ENCODE assay signal across 8 cellular contexts in genomic region chr3:186806173-186807055, GRCh38. TPM values are rescaled to one million over a fixed set of nuclear protein-coding genes. Genes with fewer than 3 reads are reported as not detected.
DNase-seq lines count a peak whose midpoint lies in the region; ATAC-seq, FAIRE-seq and TF ChIP-seq lines count a peak whose summit lies in the region.

A gene with protein sequence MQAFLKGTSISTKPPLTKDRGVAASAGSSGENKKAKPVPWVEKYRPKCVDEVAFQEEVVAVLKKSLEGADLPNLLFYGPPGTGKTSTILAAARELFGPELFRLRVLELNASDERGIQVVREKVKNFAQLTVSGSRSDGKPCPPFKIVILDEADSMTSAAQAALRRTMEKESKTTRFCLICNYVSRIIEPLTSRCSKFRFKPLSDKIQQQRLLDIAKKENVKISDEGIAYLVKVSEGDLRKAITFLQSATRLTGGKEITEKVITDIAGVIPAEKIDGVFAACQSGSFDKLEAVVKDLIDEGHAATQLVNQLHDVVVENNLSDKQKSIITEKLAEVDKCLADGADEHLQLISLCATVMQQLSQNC (minus strand): TSS chr3:186806482. CDS start chr3:186804713, 1,769 bp downstream.

- H3K4me2 ChIP-seq in keratinocyte (ENCODE audit: control insufficient read depth, extremely low read depth, insufficient read depth, low read depth, low read length) = peak within 1 kb of the TSS; percentile 94

- H3K79me2 ChIP-seq in keratinocyte (ENCODE audit: control insufficient read depth, insufficient read depth, low read length) = peaks cover 20% of the 10 kb centered on the region

- peaks cover 0 to 16% of the 10 kb centered on the region in 2 experiments for H3K36me3 ChIP-seq in keratinocyte (ENCODE audit: control insufficient read depth in 2 of 2, extremely low read depth in 1 of 2, insufficient read depth in 2 of 2, low read length in 2 of 2)

- H3K4me3 ChIP-seq in AG04449 (ENCODE audit: low read depth, low read length) (peak within 1 kb of the TSS; percentile 89), keratinocyte (ENCODE audit: control insufficient read depth in 2 of 3, extremely low read depth in 1 of 3, insufficient read depth in 2 of 3, low read depth in 1 of 3, low read length in 3 of 3) (peak within 1 kb of the TSS; percentile 57 to 96 (median 74))

- H3K27ac ChIP-seq in keratinocyte (ENCODE audit: control insufficient read depth, insufficient read depth, low read length) = peak within 1 kb of the TSS; percentile 84

- DNase-seq in AG04449 (ENCODE audit: low read depth, low spot score) = no peak
- DNase-seq in NCI-H2227 treated with DMSO at 0.1 percent for 48 hours (lab: John Stamatoyannopoulos, UW) = peak; percentile 87
- DNase-seq in activated CD4-positive, CD25-positive, alpha-beta regulatory T cell (lab: John Stamatoyannopoulos, UW) = peak; percentile 65 to 75 (median 70)
- DNase-seq in central memory CD4-positive, alpha-beta T cell = peak; percentile 81
- no peak for DNase-seq in keratinocyte (ENCODE audit: low read depth, low spot score)
- DNase-seq in stimulated activated CD4-positive, alpha-beta T cell treated with anti-CD3 and anti-CD28 coated beads, Interleukin-12 subunit alpha, Interleukin-12 subunit beta, amount 100 ng/mL, for 48 hours (ENCODE audit: low read depth in 2 of 3, low spot score in 1 of 3) = peak; percentile 81 to 87 (median 82)

- peak; percentile 20 for FAIRE-seq in keratinocyte (lab: Jason Lieb, UNC)

- POLR2A ChIA-PET in AG04449 (lab: Yijun Ruan, JAX) = interaction anchor here (0.5 to 1.1 kb wide), 3 partner anchors 15 to 217 kb away, joined by 3 to 4 read pairs (median 3); no protein-coding TSS in a partner anchor

- peak within 1 kb of the TSS; percentile 86 for H3K9ac ChIP-seq in keratinocyte (ENCODE audit: control insufficient read depth, extremely low read depth, insufficient read depth, low read length)

- dilution Hi-C loops in keratinocyte (cut with MboI; ENCODE audit: extremely low pct_ligation_motif_present, low sequenced_read_pairs) = no loop called here

- no peaks in the 10 kb centered on the region for H3K9me3 ChIP-seq in keratinocyte (ENCODE audit: control insufficient read depth, low read depth, low read length)

- no peaks in the 10 kb centered on the region for H3K9me1 ChIP-seq in keratinocyte (ENCODE audit: control insufficient read depth, extremely low read depth, insufficient read depth, low read length)

- ATAC-seq in GM18909 (IDR thresholded peaks at IDR 0.05; ENCODE audit: poor library complexity, unreplicated experiment) = peak; percentile 95
- peak; percentile 89 for ATAC-seq in HG03135 (IDR thresholded peaks at IDR 0.05; ENCODE audit: unreplicated experiment)

- no peaks in the 10 kb centered on the region for H4K20me1 ChIP-seq in keratinocyte (ENCODE audit: control insufficient read depth, extremely low read depth, insufficient read depth, low read length)

- CTCF ChIA-PET in AG04449 (lab: Yijun Ruan, JAX) = interaction anchor here (1.4 to 5.8 kb wide), 5 partner anchors 12 to 362 kb away, joined by 6 to 31 read pairs (median 6); partner anchors contain the start of genes AHSG and RPL39L

- peaks cover 14% of the 10 kb centered on the region for H3K4me1 ChIP-seq in keratinocyte (ENCODE audit: control insufficient read depth, extremely low read depth, insufficient read depth, low read length)

- TF ChIP-seq CTCF in AG04449 (IDR thresholded peaks at IDR 0.05; ENCODE audit: insufficient read depth, low read length, missing control alignments) (no peak), keratinocyte (optimal IDR thresholded peaks at IDR 0.05 in 1 of 3, IDR thresholded peaks at IDR 0.05 in 1 of 3, conservative IDR thresholded peaks at IDR 0.05 in 1 of 3; ENCODE audit: extremely low read depth in 1 of 3, insufficient read depth in 2 of 3, low read length in 3 of 3) (no peak)

- H3K27me3 ChIP-seq in keratinocyte (ENCODE audit: control insufficient read depth, extremely low read depth, insufficient read depth, low read length) = no peaks in the 10 kb centered on the region

- H2AFZ ChIP-seq in keratinocyte (ENCODE audit: control insufficient read depth, low read length) = peak within 1 kb of the TSS; percentile 100

RNA-seq across cellular contexts. Expression of the gene that starts here (rescaled TPM):
- 8.1 to 22.8 TPM (median 19.7 TPM) in 3 replicates for polyA plus RNA-seq in keratinocyte
- 10.3 TPM for polyA plus RNA-seq in keratinocyte (2011; ENCODE audit: low read depth)
- 9.1 and 12.3 TPM in 2 replicates for polyA plus RNA-seq in keratinocyte (2011; cell fraction: cytosol; rRNA removed)
- polyA plus RNA-seq in keratinocyte (2011; cell fraction: nucleus; rRNA removed) = 15.4 and 24.0 TPM in 2 replicates
- 13.8 and 22.8 TPM in 2 replicates for polyA plus RNA-seq in keratinocyte (2012; ENCODE audit: low replicate concordance)
- 1.9 to 9.9 TPM (median 6.5 TPM) in 3 replicates for polyA minus RNA-seq in keratinocyte
- 3.1 TPM for polyA minus RNA-seq in keratinocyte (2011; cell fraction: cytosol; rRNA and poly(A)+ RNA removed)
- polyA minus RNA-seq in keratinocyte (2011; cell fraction: nucleus; rRNA and poly(A)+ RNA removed) = 2.2 and 4.3 TPM in 2 replicates

Comparison
In these comparisons a context has a peak if more than half of its experiments do, and no peak if none do; other contexts are left out.
1. DNase-seq: peak in NCI-H2227 treated with DMSO at 0.1 percent for 48 hours (single experiment), activated CD4-positive, CD25-positive, alpha-beta regulatory T cell (4 of 4), central memory CD4-positive, alpha-beta T cell (single experiment) and stimulated activated CD4-positive, alpha-beta T cell treated with anti-CD3 and anti-CD28 coated beads, Interleukin-12 subunit alpha, Interleukin-12 subunit beta, amount 100 ng/mL, for 48 hours (3 of 3); none in AG04449 (single experiment) and keratinocyte (single experiment).